ENCODE assay signal across 8 cellular contexts in genomic region chr4:180057891-180058643, GRCh38.
DNase-seq lines count a peak whose midpoint lies in the region; ATAC-seq and TF ChIP-seq lines count a peak whose summit lies in the region.

No MANE protein-coding gene starts in this region.

- peak; percentile 9 for DNase-seq in activated gamma-delta T cell (lab: John Stamatoyannopoulos, UW)
- no peak for DNase-seq in activated gamma-delta T cell treated with Interleukin-2 at 50 U/mL for 16 hours
- peak; percentile 56 for DNase-seq in activated CD8-positive, alpha-beta memory T cell treated with anti-CD3 and anti-CD28 coated beads, Interleukin-2, amount 50 U/mL, for 48 hours
- no peak for DNase-seq in left ventricle myocardium inferior
- DNase-seq in retina: peak; percentile 87
- DNase-seq in medulla oblongata (ENCODE audit: extremely low spot score): no peak

- no peaks in the 10 kb centered on the region for H3K9me3 ChIP-seq in left ventricle myocardium inferior (replicated peaks)

- no peaks in the 10 kb centered on the region for H3K36me3 ChIP-seq in left ventricle myocardium inferior

- no peak overlapping the region for H3K27ac ChIP-seq in left ventricle myocardium inferior (replicated peaks)

- intact Hi-C loops in left ventricle myocardium inferior (cut with micrococcal nuclease): no loop called here

- ATAC-seq in HG03159 (IDR thresholded peaks at IDR 0.05; ENCODE audit: unreplicated experiment) (peak; percentile 48), HG03457 (IDR thresholded peaks at IDR 0.05; ENCODE audit: unreplicated experiment) (no peak)

- peaks cover 22% of the 10 kb centered on the region for H3K4me1 ChIP-seq in left ventricle myocardium inferior

- no peak for TF ChIP-seq CTCF in left ventricle myocardium inferior (IDR thresholded peaks at IDR 0.05; ENCODE audit: borderline replicate concordance)

- H3K4me3 ChIP-seq in left ventricle myocardium inferior: peak overlapping the region; percentile 64

- H3K27me3 ChIP-seq in left ventricle myocardium inferior (ENCODE audit: low read depth): peaks cover 77% of the 10 kb centered on the region

Comparison
In these comparisons a context has a peak if more than half of its experiments do, and no peak if none do; other contexts are left out.
1. DNase-seq: peak in activated gamma-delta T cell (single experiment), activated CD8-positive, alpha-beta memory T cell treated with anti-CD3 and anti-CD28 coated beads, Interleukin-2, amount 50 U/mL, for 48 hours (single experiment) and retina (single experiment); none in activated gamma-delta T cell treated with Interleukin-2 at 50 U/mL for 16 hours (single experiment), left ventricle myocardium inferior (single experiment) and medulla oblongata (single experiment).